1 cellular context compared by ENCODE assay signal in the genomic region with DNA sequence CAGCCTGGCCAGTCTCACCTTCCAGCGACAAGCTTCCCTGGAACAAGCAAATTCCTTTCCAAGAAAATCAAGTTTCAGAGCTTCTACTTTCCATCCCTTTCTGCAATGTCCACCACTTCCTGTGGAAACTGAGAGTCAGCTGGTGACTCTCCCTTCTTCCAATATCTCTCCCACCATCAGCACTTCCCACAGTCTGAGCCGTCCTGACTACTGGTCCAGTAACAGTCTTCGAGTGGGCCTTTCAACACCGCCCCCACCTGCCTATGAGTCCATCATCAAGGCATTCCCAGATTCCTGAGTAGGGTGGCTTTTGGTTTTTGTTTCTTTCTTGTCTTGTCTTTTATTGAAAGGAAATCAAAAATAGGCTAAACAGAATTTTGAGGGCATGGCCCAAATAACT.
TF ChIP-seq lines count a peak whose summit lies in the region.

No MANE protein-coding gene starts in this region.

TF ChIP-seq in WTC11, 78 proteins besides CTCF, POLR2A, EP300 and RAD21 (continued from another document):
- TF ChIP-seq, protein P1, sequence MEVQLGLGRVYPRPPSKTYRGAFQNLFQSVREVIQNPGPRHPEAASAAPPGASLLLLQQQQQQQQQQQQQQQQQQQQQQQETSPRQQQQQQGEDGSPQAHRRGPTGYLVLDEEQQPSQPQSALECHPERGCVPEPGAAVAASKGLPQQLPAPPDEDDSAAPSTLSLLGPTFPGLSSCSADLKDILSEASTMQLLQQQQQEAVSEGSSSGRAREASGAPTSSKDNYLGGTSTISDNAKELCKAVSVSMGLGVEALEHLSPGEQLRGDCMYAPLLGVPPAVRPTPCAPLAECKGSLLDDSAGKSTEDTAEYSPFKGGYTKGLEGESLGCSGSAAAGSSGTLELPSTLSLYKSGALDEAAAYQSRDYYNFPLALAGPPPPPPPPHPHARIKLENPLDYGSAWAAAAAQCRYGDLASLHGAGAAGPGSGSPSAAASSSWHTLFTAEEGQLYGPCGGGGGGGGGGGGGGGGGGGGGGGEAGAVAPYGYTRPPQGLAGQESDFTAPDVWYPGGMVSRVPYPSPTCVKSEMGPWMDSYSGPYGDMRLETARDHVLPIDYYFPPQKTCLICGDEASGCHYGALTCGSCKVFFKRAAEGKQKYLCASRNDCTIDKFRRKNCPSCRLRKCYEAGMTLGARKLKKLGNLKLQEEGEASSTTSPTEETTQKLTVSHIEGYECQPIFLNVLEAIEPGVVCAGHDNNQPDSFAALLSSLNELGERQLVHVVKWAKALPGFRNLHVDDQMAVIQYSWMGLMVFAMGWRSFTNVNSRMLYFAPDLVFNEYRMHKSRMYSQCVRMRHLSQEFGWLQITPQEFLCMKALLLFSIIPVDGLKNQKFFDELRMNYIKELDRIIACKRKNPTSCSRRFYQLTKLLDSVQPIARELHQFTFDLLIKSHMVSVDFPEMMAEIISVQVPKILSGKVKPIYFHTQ (CRISPR knock-in tag; IDR thresholded peaks at IDR 0.05), result no peak
- no peak for TF ChIP-seq TP53 (CRISPR knock-in tag; IDR thresholded peaks at IDR 0.05)
- TF ChIP-seq, protein P2, sequence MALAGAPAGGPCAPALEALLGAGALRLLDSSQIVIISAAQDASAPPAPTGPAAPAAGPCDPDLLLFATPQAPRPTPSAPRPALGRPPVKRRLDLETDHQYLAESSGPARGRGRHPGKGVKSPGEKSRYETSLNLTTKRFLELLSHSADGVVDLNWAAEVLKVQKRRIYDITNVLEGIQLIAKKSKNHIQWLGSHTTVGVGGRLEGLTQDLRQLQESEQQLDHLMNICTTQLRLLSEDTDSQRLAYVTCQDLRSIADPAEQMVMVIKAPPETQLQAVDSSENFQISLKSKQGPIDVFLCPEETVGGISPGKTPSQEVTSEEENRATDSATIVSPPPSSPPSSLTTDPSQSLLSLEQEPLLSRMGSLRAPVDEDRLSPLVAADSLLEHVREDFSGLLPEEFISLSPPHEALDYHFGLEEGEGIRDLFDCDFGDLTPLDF (CRISPR knock-in tag; IDR thresholded peaks at IDR 0.05), result no peak
- no peak for TF ChIP-seq NFE2L1 (CRISPR knock-in tag; IDR thresholded peaks at IDR 0.05)
- TF ChIP-seq RELA (CRISPR knock-in tag; IDR thresholded peaks at IDR 0.05; ENCODE audit: borderline replicate concordance), result no peak
- no peak for TF ChIP-seq NFATC4 (CRISPR knock-in tag; IDR thresholded peaks at IDR 0.05)
- TF ChIP-seq, protein P3, sequence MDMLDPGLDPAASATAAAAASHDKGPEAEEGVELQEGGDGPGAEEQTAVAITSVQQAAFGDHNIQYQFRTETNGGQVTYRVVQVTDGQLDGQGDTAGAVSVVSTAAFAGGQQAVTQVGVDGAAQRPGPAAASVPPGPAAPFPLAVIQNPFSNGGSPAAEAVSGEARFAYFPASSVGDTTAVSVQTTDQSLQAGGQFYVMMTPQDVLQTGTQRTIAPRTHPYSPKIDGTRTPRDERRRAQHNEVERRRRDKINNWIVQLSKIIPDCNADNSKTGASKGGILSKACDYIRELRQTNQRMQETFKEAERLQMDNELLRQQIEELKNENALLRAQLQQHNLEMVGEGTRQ (CRISPR knock-in tag; IDR thresholded peaks at IDR 0.05), result no peak
- TF ChIP-seq HMGA2 (CRISPR knock-in tag; IDR thresholded peaks at IDR 0.05), result no peak
- TF ChIP-seq CREM (CRISPR knock-in tag; IDR thresholded peaks at IDR 0.05), result no peak
- TF ChIP-seq NR1H2 (CRISPR knock-in tag; IDR thresholded peaks at IDR 0.05), result no peak
- no peak for TF ChIP-seq CREB1 (CRISPR knock-in tag; IDR thresholded peaks at IDR 0.05)
